In the genomic region with DNA sequence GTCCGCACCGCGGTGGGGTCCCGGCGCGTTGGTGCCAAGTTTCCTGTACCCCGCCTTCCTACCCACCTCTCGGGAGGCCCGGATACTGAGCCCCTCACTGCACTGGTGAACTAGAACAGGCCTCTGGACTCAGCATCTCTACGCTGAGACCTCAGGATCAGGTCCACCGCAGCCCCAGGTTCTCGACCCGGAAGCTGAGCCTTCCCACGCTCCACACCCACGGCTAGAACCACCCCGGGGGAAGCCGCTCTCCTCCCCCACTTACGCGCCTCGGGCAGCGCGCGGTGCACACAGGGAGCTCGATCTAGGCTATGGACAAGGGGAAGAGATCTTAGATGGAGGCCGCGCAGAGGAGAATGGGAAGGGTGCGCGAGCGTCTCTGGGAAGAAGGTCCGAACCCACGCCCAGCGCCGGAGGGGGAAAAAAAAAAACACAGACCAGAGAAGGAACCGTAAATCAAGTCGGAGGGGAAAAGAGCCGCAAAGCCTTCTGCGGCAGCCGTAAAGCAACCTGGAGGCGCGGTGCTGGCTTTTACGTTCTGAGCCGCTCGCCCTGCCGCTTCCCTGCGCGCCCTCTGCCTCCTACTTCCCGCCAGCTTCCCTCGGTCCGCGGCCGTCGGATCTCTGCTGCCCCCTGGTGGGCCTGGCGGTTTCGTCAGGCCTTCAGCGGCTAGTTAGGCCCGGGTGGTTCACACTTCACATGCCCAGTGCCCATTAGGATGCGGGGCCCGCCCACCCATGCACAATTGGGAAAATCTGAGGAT, we compare ENCODE assay signal across 8 cellular contexts. TPM values are rescaled to one million over a fixed set of nuclear protein-coding genes. Genes with fewer than 3 reads are reported as not detected.
DNase-seq lines count a peak whose midpoint lies in the region; FAIRE-seq and TF ChIP-seq lines count a peak whose summit lies in the region.

A gene (minus strand): TSS at position 358 of the 763 bp plus-strand sequence. CDS start 16,636 bp downstream, outside the sequence.

- peaks cover 13% of the 10 kb centered on the region for H3K4me1 ChIP-seq in Loucy (ENCODE audit: insufficient read depth, low read length, poor library complexity, severe bottlenecking)
- peaks cover 6 to 30% (median 16%) of the 10 kb centered on the region in 4 donors for H3K4me1 ChIP-seq in stomach

- peaks cover 10% of the 10 kb centered on the region for H3K27me3 Mint-ChIP-seq in nephron progenitor cell (ENCODE audit: low read depth, poor library complexity)

- peak within 1 kb of the TSS; percentile 89 for H3K9ac ChIP-seq in Loucy (ENCODE audit: low read depth, low read length, poor library complexity, severe bottlenecking)

- DNase-seq in ELR (ENCODE audit: low read depth), result peak; percentile 100
- peak; percentile 79 for DNase-seq in H54 (ENCODE audit: insufficient read length, low spot score)
- DNase-seq in SHP77 (lab: John Stamatoyannopoulos, UW), result peak; percentile 78 to 81
- DNase-seq in activated effector memory CD4-positive, alpha-beta T cell treated with anti-CD3 and anti-CD28 coated beads, Interleukin-2, amount 50 U/mL, for 16 hours, result peak; percentile 99
- DNase-seq in fibroblast of the aortic adventitia (ENCODE audit: low read depth), result peak; percentile 99
- DNase-seq in nephron progenitor cell, result peak; percentile 99
- DNase-seq in stomach, result peak; percentile 98

- H4K20me1 ChIP-seq in Loucy (ENCODE audit: insufficient read depth, low read length, poor library complexity, severe bottlenecking), result no peaks in the 10 kb centered on the region

- no peaks in the 10 kb centered on the region for H3F3A ChIP-seq in Loucy (ENCODE audit: low read depth)

- H3K4me3 ChIP-seq in Loucy (ENCODE audit: low read length, poor library complexity, severe bottlenecking) (peak within 1 kb of the TSS; percentile 75), fibroblast of the aortic adventitia (ENCODE audit: low read depth, low read length) (peak within 1 kb of the TSS; percentile 96), stomach (peak within 1 kb of the TSS; percentile 63 to 90 (median 72))

- H3K4me1 Mint-ChIP-seq in nephron progenitor cell, result peaks cover 31% of the 10 kb centered on the region

- peak within 1 kb of the TSS; percentile 89 for H3K4me2 ChIP-seq in Loucy (ENCODE audit: low read depth, low read length, poor library complexity, severe bottlenecking)

- H3K36me3 ChIP-seq in Loucy (ENCODE audit: insufficient read depth, low read length) (no peaks in the 10 kb centered on the region), stomach (peaks cover 0 to 4% (median 0%) of the 10 kb centered on the region in 4 donors)

- intact Hi-C loops in stomach (cut with DNase I; ENCODE audit: low total_unique reads), result loop anchor here (10.0 kb wide), 1 partner anchor 385 kb away; no protein-coding TSS in a partner anchor

- TF ChIP-seq POLR2A in H54 (IDR thresholded peaks at IDR 0.05; ENCODE audit: low read depth, low read length) (peak; percentile 57; the same call in 1 of the 2 replicates), stomach (IDR thresholded peaks at IDR 0.05) (peak in 1 of 4 donors; percentile 54)

- TF ChIP-seq EP300 in stomach (IDR thresholded peaks at IDR 0.05), result no peak

- H3K27me3 ChIP-seq in Loucy (ENCODE audit: insufficient read depth, low read length, poor library complexity, severe bottlenecking), result no peaks in the 10 kb centered on the region
- no peaks in the 10 kb centered on the region for H3K27me3 ChIP-seq in stomach

- peak within 1 kb of the TSS; percentile 99 for H3K4me3 Mint-ChIP-seq in nephron progenitor cell

- no peaks in the 10 kb centered on the region for H3K9me3 Mint-ChIP-seq in nephron progenitor cell

- H3K9me3 ChIP-seq in Loucy (ENCODE audit: insufficient read depth, low read depth, low read length) (no peaks in the 10 kb centered on the region), stomach (no peaks in the 10 kb centered on the region)

- WGBS in stomach, 5 donors, result 0 to 1% (median 0%) methylated on average over 52 to 58 of the region's 58 CpGs

- peak; percentile 86 for TF ChIP-seq CTCF in Loucy (conservative IDR thresholded peaks at IDR 0.05; ENCODE audit: low read length)
- TF ChIP-seq CTCF in fibroblast of the aortic adventitia (IDR thresholded peaks at IDR 0.05; ENCODE audit: insufficient read depth, low read length), result peak; percentile 95
- peak; percentile 94 for TF ChIP-seq CTCF in nephron progenitor cell (IDR thresholded peaks at IDR 0.05)
- TF ChIP-seq CTCF in stomach (IDR thresholded peaks at IDR 0.05), result peak in 6 of 7 experiments; percentile 92 to 99 (median 98)

- peak within 1 kb of the TSS; percentile 83 to 94 (median 90) for H3K27ac ChIP-seq in stomach

- peak within 1 kb of the TSS; percentile 77 for H2AFZ ChIP-seq in Loucy (ENCODE audit: low read length)

- peak within 1 kb of the TSS; percentile 99 for H3K27ac Mint-ChIP-seq in nephron progenitor cell

- FAIRE-seq in H54 (lab: Jason Lieb, UNC), result peak; percentile 91

- H3K79me2 ChIP-seq in Loucy (ENCODE audit: insufficient read depth, low read length), result peaks cover 31% of the 10 kb centered on the region

- peaks cover 22% of the 10 kb centered on the region for H3K36me3 Mint-ChIP-seq in nephron progenitor cell (ENCODE audit: low read depth)

- no peaks in the 10 kb centered on the region for H3K9me2 ChIP-seq in Loucy (replicated peaks; ENCODE audit: low read depth, low read length)

RNA-seq across cellular contexts. Expression of the gene that starts here (rescaled TPM):
- total RNA-seq in fibroblast of the aortic adventitia (ENCODE audit: low replicate concordance) (8.0 and 10.8 TPM in 2 replicates), stomach (10 to 100 TPM in 4 of 5 donors, 1 to 10 TPM in 1; 8.6 to 62.9 (median 25.1) TPM)
- 1 to 10 TPM; 2.3 to 4.9 (median 2.4) TPM for polyA plus RNA-seq in stomach

Comparison
In these comparisons a context has a peak if more than half of its experiments do, and no peak if none do; other contexts are left out.
1. Peak in every context shown above with its lines: DNase-seq, H3K4me3 ChIP-seq and H3K27ac ChIP-seq.